9 cellular contexts compared by ENCODE assay signal in the genomic region with DNA sequence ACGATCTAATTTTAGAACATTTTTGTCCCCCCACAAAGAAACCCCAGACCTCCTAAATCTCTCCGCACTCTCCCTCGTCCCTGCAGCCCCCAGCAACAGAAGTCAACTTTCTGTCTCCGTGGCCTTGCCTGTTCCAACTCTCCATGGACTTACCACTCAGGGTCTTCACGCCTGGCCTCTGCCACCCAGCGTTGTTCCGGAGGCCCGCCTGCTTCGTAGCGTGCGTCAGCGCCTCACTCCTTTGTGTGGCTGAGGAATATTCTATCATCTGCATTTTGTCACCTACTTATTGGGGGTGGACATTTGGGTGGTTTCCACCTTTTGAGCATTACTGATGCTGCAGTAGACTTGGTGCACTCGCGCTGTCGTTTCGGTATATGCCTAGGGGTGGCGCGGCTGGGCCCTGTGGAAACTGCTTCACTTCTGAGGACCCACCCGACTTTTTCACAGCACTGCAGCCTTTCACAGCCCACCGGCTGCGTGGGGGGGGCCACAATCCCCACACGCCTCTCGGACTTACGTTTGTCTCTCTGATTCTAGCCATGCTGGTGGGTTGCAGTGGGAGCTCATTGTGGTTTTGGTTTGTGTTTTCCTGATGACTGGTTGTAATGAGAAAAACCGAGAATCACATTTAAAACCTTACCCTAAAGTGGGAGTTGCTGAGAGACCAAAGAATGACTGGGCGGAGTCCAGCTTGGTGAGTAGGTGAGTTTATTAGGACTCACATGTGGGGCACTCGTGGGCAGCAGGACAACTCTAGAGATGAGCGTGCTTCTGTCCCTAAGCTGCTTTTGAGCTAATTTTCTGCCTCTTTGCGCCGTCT. TPM values are rescaled to one million over a fixed set of nuclear protein-coding genes. Genes with fewer than 3 reads are reported as not detected.
DNase-seq lines count a peak whose midpoint lies in the region; ATAC-seq, FAIRE-seq and TF ChIP-seq lines count a peak whose summit lies in the region.
"Had no signal": no experiment of that assay in that cellular context is flagged by ENCODE, and none has a peak within 500 bp of the region (broad histone marks: within the 10 kb centered on the region; RNA-seq: fewer than 3 reads in every experiment).

No MANE protein-coding gene starts in this region.

- H3K4me1 Mint-ChIP-seq in activated CD4-positive, alpha-beta memory T cell treated with anti-CD3 and anti-CD28 coated beads for 36 hours (ENCODE audit: low read depth): peaks cover 35% of the 10 kb centered on the region

- CTCF ChIA-PET in activated CD4-positive, alpha-beta memory T cell treated with anti-CD3 and anti-CD28 coated beads for 36 hours (lab: Charles Lee): interaction anchor here (1.0 to 1.4 kb wide), 4 partner anchors 9 to 72 kb away, joined by 3 to 7 read pairs (median 4); a partner anchor contains a TSS

- H3K9me3 Mint-ChIP-seq in activated CD4-positive, alpha-beta memory T cell treated with anti-CD3 and anti-CD28 coated beads for 36 hours: no peaks in the 10 kb centered on the region
- H3K9me3 Mint-ChIP-seq: dendritic cell treated with granulocyte-macrophage colony-stimulating factor and Interleukin-4, amounts not matched to agents 40 ng/mL and 50 ng/mL, for 4 days had no signal

- peak overlapping the region; percentile 49 for H3K4me3 Mint-ChIP-seq in activated CD4-positive, alpha-beta memory T cell treated with anti-CD3 and anti-CD28 coated beads for 36 hours

- TF ChIP-seq POLR2A in GM18505 (IDR thresholded peaks at IDR 0.05; ENCODE audit: borderline replicate concordance, extremely low read depth, insufficient read depth, insufficient read length): no peak

- H3K27ac Mint-ChIP-seq in activated CD4-positive, alpha-beta memory T cell treated with anti-CD3 and anti-CD28 coated beads for 36 hours: no peak overlapping the region

- no peak for TF ChIP-seq CTCF in omental fat pad (IDR thresholded peaks at IDR 0.05)

- no peak for FAIRE-seq in frontal cortex (lab: Jason Lieb, UNC)

- DNase-seq in activated CD4-positive, alpha-beta memory T cell treated with anti-CD3 and anti-CD28 coated beads for 36 hours: peak; percentile 73
- DNase-seq in omental fat pad (ENCODE audit: low spot score): peak; percentile 19
- DNase-seq in NCI-H2171 (lab: John Stamatoyannopoulos, UW): no peak
- DNase-seq in NCI-H2171 treated with DMSO at 0.1 percent for 48 hours (lab: John Stamatoyannopoulos, UW): no peak
- DNase-seq in frontal cortex (ENCODE audit: low spot score in 2 of 2): no peak
- no peak for DNase-seq in COLO829 (ENCODE audit: low spot score)

- H3K36me3 Mint-ChIP-seq in activated CD4-positive, alpha-beta memory T cell treated with anti-CD3 and anti-CD28 coated beads for 36 hours: no peaks in the 10 kb centered on the region

- intact Hi-C loops in activated CD4-positive, alpha-beta memory T cell treated with anti-CD3 and anti-CD28 coated beads for 36 hours (cut with micrococcal nuclease): loop anchor here (1.0 to 10.0 kb wide), 4 partner anchors 12 to 558 kb away; a partner anchor contains a TSS

- H3K27me3 Mint-ChIP-seq in activated CD4-positive, alpha-beta memory T cell treated with anti-CD3 and anti-CD28 coated beads for 36 hours: peaks cover 4% of the 10 kb centered on the region

- ATAC-seq in GM18505 (IDR thresholded peaks at IDR 0.05; ENCODE audit: unreplicated experiment) (peak; percentile 48), HG02852 (IDR thresholded peaks at IDR 0.05; ENCODE audit: unreplicated experiment) (peak; percentile 61), omental fat pad (ENCODE audit: low FRiP score) (no peak)

- POLR2A ChIA-PET in activated CD4-positive, alpha-beta memory T cell treated with anti-CD3 and anti-CD28 coated beads for 36 hours (lab: Charles Lee): interaction anchor here (1.2 to 1.7 kb wide), 3 partner anchors 11 to 25 kb away, joined by 4 to 8 read pairs (median 6); a partner anchor contains a TSS

RNA-seq across cellular contexts. Expression of a gene that starts 1.4 kb away (rescaled TPM):
- 1 to 10 TPM; 8.5 to 8.8 TPM for total RNA-seq in activated CD4-positive, alpha-beta memory T cell treated with anti-CD3 and anti-CD28 coated beads for 36 hours
- total RNA-seq in omental fat pad (10 to 100 TPM; 13.2 to 20.1 (median 17.3) TPM), frontal cortex (0.82 TPM)

RNA-seq across cellular contexts. Expression of a gene that starts 11.6 kb away (rescaled TPM):
- 10 to 100 TPM; 27.2 to 29.5 TPM for total RNA-seq in activated CD4-positive, alpha-beta memory T cell treated with anti-CD3 and anti-CD28 coated beads for 36 hours
- 100 to 1,000 TPM in 2 of 4 donors, 10 to 100 TPM in 2; 69.4 to 176 (median 103) TPM for total RNA-seq in omental fat pad
- 29.8 TPM for total RNA-seq in frontal cortex

RNA-seq across cellular contexts. Expression of a gene that starts 25.3 kb away (rescaled TPM):
- total RNA-seq in activated CD4-positive, alpha-beta memory T cell treated with anti-CD3 and anti-CD28 coated beads for 36 hours: 100 to 1,000 TPM; 169 to 175 TPM
- total RNA-seq in omental fat pad (10 to 100 TPM; 18.0 to 47.6 (median 33.6) TPM), frontal cortex (39.1 TPM)

Comparison
In these comparisons a context has a peak if more than half of its experiments do, and no peak if none do; other contexts are left out.
1. DNase-seq: peak in activated CD4-positive, alpha-beta memory T cell treated with anti-CD3 and anti-CD28 coated beads for 36 hours (single experiment) and omental fat pad (single experiment); none in NCI-H2171 (single experiment), NCI-H2171 treated with DMSO at 0.1 percent for 48 hours (single experiment), frontal cortex (0 of 2) and COLO829 (single experiment).